Comparison of ENCODE assay signal across 24 cellular contexts in the genomic region with DNA sequence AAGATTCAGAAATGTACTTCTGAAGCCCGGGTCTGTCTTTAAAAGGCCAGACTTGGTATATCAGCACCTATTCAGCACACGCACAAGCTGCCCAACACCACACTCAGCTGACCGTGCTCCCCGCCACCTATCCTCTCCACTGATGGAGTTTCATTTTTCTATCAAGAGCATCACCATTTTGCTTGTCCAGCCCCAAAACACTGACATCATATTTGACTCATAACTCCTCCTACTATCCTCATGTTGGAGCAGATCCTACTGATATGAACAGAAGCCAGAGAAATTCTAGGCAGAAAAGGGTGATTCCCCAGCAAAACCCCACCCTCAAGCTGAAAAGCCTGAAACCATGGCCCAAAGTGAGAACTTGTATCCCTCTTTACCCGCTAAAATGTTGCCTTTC.
DNase-seq lines count a peak whose midpoint lies in the region; ATAC-seq, FAIRE-seq and TF ChIP-seq lines count a peak whose summit lies in the region.
"Had no signal": no experiment of that assay in that cellular context is flagged by ENCODE, and none has a peak within 500 bp of the region (broad histone marks: within the 10 kb centered on the region; RNA-seq: fewer than 3 reads in every experiment).

No MANE protein-coding gene starts in this region.

- H3K9me3 ChIP-seq in right atrium auricular region (no peaks in the 10 kb centered on the region), heart left ventricle (no peaks in the 10 kb centered on the region), right lobe of liver (no peaks in the 10 kb centered on the region), thyroid gland (no peaks in the 10 kb centered on the region)
- H3K9me3 ChIP-seq: colonic mucosa, gastrocnemius medialis, lower lobe of right lung, upper lobe of right lung had no signal

- H3K4me1 ChIP-seq in right atrium auricular region (peaks cover 0 to 57% of the 10 kb centered on the region in 2 donors), heart left ventricle (peaks cover 3 to 94% (median 42%) of the 10 kb centered on the region in 12 donors), right lobe of liver (peaks cover 0 to 54% (median 21%) of the 10 kb centered on the region in 4 donors), thyroid gland (peaks cover 24 to 35% of the 10 kb centered on the region in 2 donors)
- H3K4me1 ChIP-seq: colonic mucosa, gastrocnemius medialis, upper lobe of right lung had no signal

- TF ChIP-seq CTCF in right atrium auricular region (IDR thresholded peaks at IDR 0.05) (no peak), heart left ventricle (IDR thresholded peaks at IDR 0.05) (no peak), right lobe of liver (IDR thresholded peaks at IDR 0.05) (no peak), D721Med (IDR thresholded peaks at IDR 0.05; ENCODE audit: insufficient read depth, missing control alignments) (no peak), lower leg skin (IDR thresholded peaks at IDR 0.05) (no peak), thyroid gland (IDR thresholded peaks at IDR 0.05) (no peak)

- ATAC-seq in heart left ventricle (no peak), right lobe of liver (peak; percentile 56 to 68 (median 60))
- ATAC-seq: gastrocnemius medialis, GM12878, lower lobe of right lung, T-helper 17 cell, upper lobe of right lung had no signal

- no peak overlapping the region for H3K4me3 ChIP-seq in right atrium auricular region
- no peak overlapping the region for H3K4me3 ChIP-seq in heart left ventricle
- H3K4me3 ChIP-seq in right lobe of liver, result peak overlapping the region in 2 of 3 donors; percentile 17 to 28
- H3K4me3 ChIP-seq in lower leg skin (ENCODE audit: low read depth, poor library complexity, severe bottlenecking), result no peak overlapping the region
- no peak overlapping the region for H3K4me3 ChIP-seq in thyroid gland (replicated peaks in 1 of 3)
- H3K4me3 ChIP-seq: colonic mucosa, gastrocnemius medialis, GM12878, lower lobe of right lung, PC-9, upper lobe of right lung had no signal

- peak overlapping the region; percentile 41 to 72 for H3K27ac ChIP-seq in right atrium auricular region
- peak overlapping the region in 5 of 12 donors; percentile 14 to 62 (median 45) for H3K27ac ChIP-seq in heart left ventricle
- H3K27ac ChIP-seq in right lobe of liver, result peak overlapping the region; percentile 87 to 97 (median 95)
- no peak overlapping the region for H3K27ac ChIP-seq in thyroid gland
- H3K27ac ChIP-seq: colonic mucosa, gastrocnemius medialis, lower lobe of right lung, PC-9, upper lobe of right lung, WERI-Rb-1 had no signal

- TF ChIP-seq POLR2A in heart left ventricle (IDR thresholded peaks at IDR 0.05), result no peak
- TF ChIP-seq POLR2A in right lobe of liver (IDR thresholded peaks at IDR 0.05), result peak; percentile 56
- TF ChIP-seq POLR2A in lower leg skin (IDR thresholded peaks at IDR 0.05), result no peak
- no peak for TF ChIP-seq POLR2A in thyroid gland (IDR thresholded peaks at IDR 0.05)

- WGBS in heart left ventricle, 4 donors, result 55 to 72% (median 62%) methylated on average over 5 of the region's 5 CpGs
- WGBS in right lobe of liver (ENCODE audit: insufficient coverage, low coverage, low lambda C conversion rate, missing lambda C conversion rate), result 37% methylated on average over 4 of the region's 5 CpGs
- 73 to 81% methylated on average over 5 of the region's 5 CpGs for WGBS in lower leg skin, 2 donors
- WGBS in thyroid gland, 2 donors, result 86 to 91% methylated on average over 4 to 5 of the region's 5 CpGs

- H3K36me3 ChIP-seq in right atrium auricular region, result peaks cover 3% of the 10 kb centered on the region
- H3K36me3 ChIP-seq in heart left ventricle, result peaks cover 0 to 4% (median 0%) of the 10 kb centered on the region in 9 donors
- H3K36me3 ChIP-seq in right lobe of liver, result no peaks in the 10 kb centered on the region
- H3K36me3 ChIP-seq in thyroid gland, result no peaks in the 10 kb centered on the region
- H3K36me3 ChIP-seq: colonic mucosa, gastrocnemius medialis, lower lobe of right lung, upper lobe of right lung, WERI-Rb-1 had no signal

- intact Hi-C loops in heart left ventricle (cut with DNase I) (no loop called here), right lobe of liver (cut with DNase I) (no loop called here), lower leg skin (cut with DNase I; ENCODE audit: low total_unique reads) (no loop called here), thyroid gland (cut with DNase I) (no loop called here)

- DNase-seq in right atrium auricular region (ENCODE audit: low spot score) (no peak), heart left ventricle (no peak), dermis blood vessel endothelial cell (peak; percentile 62), right lobe of liver (no peak), D721Med (ENCODE audit: insufficient read length, low spot score) (no peak), NCI-H82 (lab: John Stamatoyannopoulos, UW) (no peak), lower leg skin (ENCODE audit: low spot score in 2 of 2) (no peak), thyroid gland (no peak)
- DNase-seq: ACHN; activated CD4-positive, alpha-beta T cell treated with anti-CD3 and anti-CD28 coated beads, Interleukin-2, amount 50 U/mL, for 4 hours; activated effector memory CD4-positive, alpha-beta T cell treated with anti-CD3 and anti-CD28 coated beads, Interleukin-2, amount 50 U/mL, for 16 hours; amygdala; C1 segment of cervical spinal cord; colonic mucosa; gastrocnemius medialis; lower lobe of right lung; NCI-H1436 treated with DMSO at 0.1 percent for 48 hours; PC-9; stimulated activated CD4-positive, alpha-beta T cell treated with anti-CD3 and anti-CD28 coated beads, Interleukin-2, amount 100 ng/mL, for 24 hours; T-helper 17 cell; upper lobe of right lung; WERI-Rb-1 had no signal

- no peaks in the 10 kb centered on the region for H3K27me3 ChIP-seq in right atrium auricular region
- H3K27me3 ChIP-seq in heart left ventricle, result no peaks in the 10 kb centered on the region
- H3K27me3 ChIP-seq in right lobe of liver, result no peaks in the 10 kb centered on the region
- H3K27me3 ChIP-seq in thyroid gland, result no peaks in the 10 kb centered on the region
- H3K27me3 ChIP-seq: colonic mucosa, gastrocnemius medialis, upper lobe of right lung had no signal

- FAIRE-seq in D721Med (lab: Jason Lieb, UNC), result no peak
- FAIRE-seq: GM12878, H54 had no signal

Comparison
In these comparisons a context has a peak if more than half of its experiments do, and no peak if none do; other contexts are left out.
1. H3K27ac ChIP-seq: peak in right atrium auricular region (2 of 2) and right lobe of liver (3 of 3); none in thyroid gland (0 of 3).
2. H3K4me3 ChIP-seq: peak in right lobe of liver (2 of 3); none in right atrium auricular region (0 of 2), heart left ventricle (0 of 12), lower leg skin (single experiment) and thyroid gland (0 of 3).
3. ATAC-seq: peak in right lobe of liver (4 of 4); none in heart left ventricle (0 of 4).